In genomic region chr3:138875096-138875753, GRCh38 we compare ENCODE assay signal across 17 cellular contexts. TPM values are rescaled to one million over a fixed set of nuclear protein-coding genes. Genes with fewer than 3 reads are reported as not detected.
A peak's percentile ranks its signal among the peaks of the same experiment; 100 is the strongest.
DNase-seq lines count a peak whose midpoint lies in the region; ATAC-seq and TF ChIP-seq lines count a peak whose summit lies in the region.
"Had no signal": no experiment of that assay in that cellular context is flagged by ENCODE, and none has a peak within 500 bp of the region (broad histone marks: within the 10 kb centered on the region; RNA-seq: fewer than 3 reads in every experiment).

No MANE protein-coding gene starts in this region.

- no peak overlapping the region for H4K12ac ChIP-seq in trophoblast cell (ENCODE audit: low read depth, low read length)

- peaks cover 6 to 11% of the 10 kb centered on the region in 2 donors for H3K9me3 Mint-ChIP-seq in activated T-cell treated with anti-CD3 and anti-CD28 coated beads, Interleukin-2, amount 50 U/mL, for 72 hours
- no peaks in the 10 kb centered on the region for H3K9me3 Mint-ChIP-seq in central memory CD8-positive, alpha-beta T cell

- H3K27me3 ChIP-seq in MM.1S (replicated peaks; ENCODE audit: insufficient read depth, low read length) (no peaks in the 10 kb centered on the region), trophoblast cell (ENCODE audit: insufficient read depth, low read length) (no peaks in the 10 kb centered on the region), upper lobe of right lung (no peaks in the 10 kb centered on the region)

- no peak overlapping the region for H4K91ac ChIP-seq in trophoblast cell (ENCODE audit: low read depth, low read length)

- H2AFZ ChIP-seq in MM.1S (ENCODE audit: low read length) (peak overlapping the region; percentile 38; the same call in 1 of the 2 replicates), trophoblast cell (ENCODE audit: insufficient read depth, low read length, poor library complexity) (no peak overlapping the region)
- H2AFZ ChIP-seq: PC-9 had no signal

- no peak overlapping the region for H2BK5ac ChIP-seq in trophoblast cell (ENCODE audit: low read depth, low read length, poor library complexity)

- no peaks in the 10 kb centered on the region for H3K79me2 ChIP-seq in MM.1S (ENCODE audit: low read length)
- no peaks in the 10 kb centered on the region for H3K79me2 ChIP-seq in trophoblast cell (ENCODE audit: control insufficient read depth, insufficient read depth, low read length, poor library complexity)

- H3K27ac Mint-ChIP-seq in activated T-cell treated with anti-CD3 and anti-CD28 coated beads, Interleukin-2, amount 50 U/mL, for 72 hours, result peak overlapping the region; percentile 3
- H3K27ac Mint-ChIP-seq in central memory CD8-positive, alpha-beta T cell (ENCODE audit: low read depth), result no peak overlapping the region

- H3K4me1 ChIP-seq in MM.1S (ENCODE audit: low read length) (no peaks in the 10 kb centered on the region), trophoblast cell (ENCODE audit: control insufficient read depth in 1 of 2, insufficient read depth in 2 of 2, low read length in 2 of 2) (no peaks in the 10 kb centered on the region), upper lobe of right lung (no peaks in the 10 kb centered on the region)
- H3K4me1 ChIP-seq: A549, HAP-1 had no signal

- H3K9me2 ChIP-seq in MM.1S (replicated peaks; ENCODE audit: insufficient read depth, low read length), result no peaks in the 10 kb centered on the region

- no peak for TF ChIP-seq CTCF in MM.1S (IDR thresholded peaks at IDR 0.05; ENCODE audit: low read length)
- TF ChIP-seq CTCF in upper lobe of right lung (IDR thresholded peaks at IDR 0.05), result no peak

- H3K36me3 Mint-ChIP-seq in activated T-cell treated with anti-CD3 and anti-CD28 coated beads, Interleukin-2, amount 50 U/mL, for 72 hours (ENCODE audit: insufficient read depth in 2 of 2), result peaks cover 7 to 8% of the 10 kb centered on the region in 2 donors
- H3K36me3 Mint-ChIP-seq in central memory CD8-positive, alpha-beta T cell (ENCODE audit: insufficient read depth), result peaks cover 2% of the 10 kb centered on the region

- no peak for ATAC-seq in activated T-cell treated with anti-CD3 and anti-CD28 coated beads, Interleukin-2, amount 50 U/mL, for 72 hours (replicated peaks in 1 of 2)
- no peak for ATAC-seq in central memory CD8-positive, alpha-beta T cell (replicated peaks; ENCODE audit: extremely low read depth, poor library complexity, severe bottlenecking)
- no peak for ATAC-seq in upper lobe of right lung
- ATAC-seq: A549 had no signal

- no peak overlapping the region for H3K9ac ChIP-seq in MM.1S (ENCODE audit: low read length)
- H3K9ac ChIP-seq in trophoblast cell (ENCODE audit: low read length), result no peak overlapping the region

- DNase-seq in activated T-cell treated with anti-CD3 and anti-CD28 coated beads, Interleukin-2, amount 50 U/mL, for 72 hours, result no peak
- DNase-seq in activated T-cell treated with anti-CD3 and anti-CD28 coated beads for 4 hours (no peak), MM.1S (no peak), trophoblast cell (peak; percentile 67 to 84), upper lobe of right lung (no peak), NCI-H1694 treated with DMSO at 0.1 percent for 48 hours (lab: John Stamatoyannopoulos, UW) (no peak)
- no peak for DNase-seq in central memory CD8-positive, alpha-beta T cell (ENCODE audit: low spot score in 2 of 2)
- DNase-seq in stimulated activated CD4-positive, alpha-beta T cell treated with anti-CD3 and anti-CD28 coated beads, Interleukin-12 subunit alpha, Interleukin-12 subunit beta, amount 100 ng/mL, for 4 hours, result no peak
- DNase-seq: IMR-90; NCI-H146; NCI-H2107; NCI-H526; NK-92 treated with Interleukin-12 subunit alpha and Interleukin-12 subunit beta, amount 100 ng/mL, for 24 hours; PC-9 had no signal

- no peak overlapping the region for H2BK120ac ChIP-seq in trophoblast cell (ENCODE audit: insufficient read depth, low read length, poor library complexity)

- no peaks in the 10 kb centered on the region for H3F3A ChIP-seq in MM.1S (ENCODE audit: insufficient read depth, low read length)

- H3K23ac ChIP-seq in trophoblast cell (ENCODE audit: low read length), result no peak overlapping the region

- WGBS in trophoblast cell (ENCODE audit: extremely low coverage, insufficient coverage, insufficient read length), result no CpG with 5 or more reads among the region's 6 CpGs

- H2AK5ac ChIP-seq in trophoblast cell (ENCODE audit: low read length), result no peak overlapping the region

- H3K4me1 Mint-ChIP-seq in activated T-cell treated with anti-CD3 and anti-CD28 coated beads, Interleukin-2, amount 50 U/mL, for 72 hours (ENCODE audit: low read depth), result peaks cover 9% of the 10 kb centered on the region
- peaks cover 8% of the 10 kb centered on the region for H3K4me1 Mint-ChIP-seq in central memory CD8-positive, alpha-beta T cell

- H4K8ac ChIP-seq in trophoblast cell (ENCODE audit: low read depth, low read length), result no peak overlapping the region

- H3K4me3 Mint-ChIP-seq in activated T-cell treated with anti-CD3 and anti-CD28 coated beads, Interleukin-2, amount 50 U/mL, for 72 hours, result peak overlapping the region; percentile 1 to 4
- peak overlapping the region; percentile 29 for H3K4me3 Mint-ChIP-seq in central memory CD8-positive, alpha-beta T cell

- H3K18ac ChIP-seq in trophoblast cell (ENCODE audit: low read length), result no peak overlapping the region

- H3K14ac ChIP-seq in trophoblast cell (ENCODE audit: low read length), result no peak overlapping the region

- H3K4me2 ChIP-seq in MM.1S (ENCODE audit: low read depth, low read length), result no peak overlapping the region
- H3K4me2 ChIP-seq in trophoblast cell (ENCODE audit: low read length), result no peak overlapping the region
- H3K4me2 ChIP-seq: A549, PC-9 had no signal

- no peak overlapping the region for H2BK12ac ChIP-seq in trophoblast cell (ENCODE audit: low read length)

- intact Hi-C loops in upper lobe of right lung (cut with DNase I), result no loop called here

- no peaks in the 10 kb centered on the region for H3K36me3 ChIP-seq in MM.1S (replicated peaks; ENCODE audit: insufficient read depth, low read length)
- H3K36me3 ChIP-seq in trophoblast cell (ENCODE audit: control insufficient read depth in 1 of 2, insufficient read depth in 2 of 2, low read length in 2 of 2), result no peaks in the 10 kb centered on the region
- no peaks in the 10 kb centered on the region for H3K36me3 ChIP-seq in upper lobe of right lung
- H3K36me3 ChIP-seq: HAP-1 had no signal

- no peaks in the 10 kb centered on the region for H3K9me3 ChIP-seq in MM.1S (replicated peaks; ENCODE audit: insufficient read depth, low read length)
- H3K9me3 ChIP-seq in trophoblast cell (ENCODE audit: insufficient read depth, low read depth, low read length), result no peaks in the 10 kb centered on the region
- no peaks in the 10 kb centered on the region for H3K9me3 ChIP-seq in upper lobe of right lung
- H3K9me3 ChIP-seq: A549, HAP-1 had no signal

- H3K79me1 ChIP-seq in trophoblast cell (ENCODE audit: low read length), result no peaks in the 10 kb centered on the region

- no peaks in the 10 kb centered on the region for H3K27me3 Mint-ChIP-seq in activated T-cell treated with anti-CD3 and anti-CD28 coated beads, Interleukin-2, amount 50 U/mL, for 72 hours (ENCODE audit: low read depth)
- H3K27me3 Mint-ChIP-seq in central memory CD8-positive, alpha-beta T cell, result no peaks in the 10 kb centered on the region

- no peak overlapping the region for H3K4me3 ChIP-seq in MM.1S (ENCODE audit: low read length)
- H3K4me3 ChIP-seq in trophoblast cell (ENCODE audit: low read depth, low read length), result no peak overlapping the region
- H3K4me3 ChIP-seq in upper lobe of right lung, result no peak overlapping the region
- H3K4me3 ChIP-seq: A549, GM12878, HAP-1, PC-9 had no signal

- H3K4ac ChIP-seq in trophoblast cell (ENCODE audit: low read depth, low read length), result no peak overlapping the region

- no peak overlapping the region for H3K27ac ChIP-seq in MM.1S (ENCODE audit: low read length)
- no peak overlapping the region for H3K27ac ChIP-seq in trophoblast cell (ENCODE audit: low read depth, low read length)
- H3K27ac ChIP-seq in upper lobe of right lung, result no peak overlapping the region
- H3K27ac ChIP-seq: A549, PC-9 had no signal

- H4K20me1 ChIP-seq in MM.1S (ENCODE audit: insufficient read depth, low read length), result no peaks in the 10 kb centered on the region

RNA-seq across cellular contexts. Expression of gene PIK3CB, which starts 40.5 kb away (rescaled TPM):
- 10 to 100 TPM; 18.8 to 26.3 TPM for total RNA-seq in activated T-cell treated with anti-CD3 and anti-CD28 coated beads, Interleukin-2, amount 50 U/mL, for 72 hours
- polyA plus RNA-seq in trophoblast cell (2013), result 27.8 and 28.9 TPM in 2 replicates
- total RNA-seq in upper lobe of right lung, result 37.4 TPM

Comparison
In these comparisons a context has a peak if more than half of its experiments do, and no peak if none do; other contexts are left out.
1. DNase-seq: peak in trophoblast cell (2 of 2); none in activated T-cell treated with anti-CD3 and anti-CD28 coated beads, Interleukin-2, amount 50 U/mL, for 72 hours (0 of 2), activated T-cell treated with anti-CD3 and anti-CD28 coated beads for 4 hours (single experiment), MM.1S (single experiment), central memory CD8-positive, alpha-beta T cell (0 of 2), upper lobe of right lung (single experiment), NCI-H1694 treated with DMSO at 0.1 percent for 48 hours (single experiment) and stimulated activated CD4-positive, alpha-beta T cell treated with anti-CD3 and anti-CD28 coated beads, Interleukin-12 subunit alpha, Interleukin-12 subunit beta, amount 100 ng/mL, for 4 hours (single experiment).